1 cellular context compared by ENCODE assay signal in the genomic region with DNA sequence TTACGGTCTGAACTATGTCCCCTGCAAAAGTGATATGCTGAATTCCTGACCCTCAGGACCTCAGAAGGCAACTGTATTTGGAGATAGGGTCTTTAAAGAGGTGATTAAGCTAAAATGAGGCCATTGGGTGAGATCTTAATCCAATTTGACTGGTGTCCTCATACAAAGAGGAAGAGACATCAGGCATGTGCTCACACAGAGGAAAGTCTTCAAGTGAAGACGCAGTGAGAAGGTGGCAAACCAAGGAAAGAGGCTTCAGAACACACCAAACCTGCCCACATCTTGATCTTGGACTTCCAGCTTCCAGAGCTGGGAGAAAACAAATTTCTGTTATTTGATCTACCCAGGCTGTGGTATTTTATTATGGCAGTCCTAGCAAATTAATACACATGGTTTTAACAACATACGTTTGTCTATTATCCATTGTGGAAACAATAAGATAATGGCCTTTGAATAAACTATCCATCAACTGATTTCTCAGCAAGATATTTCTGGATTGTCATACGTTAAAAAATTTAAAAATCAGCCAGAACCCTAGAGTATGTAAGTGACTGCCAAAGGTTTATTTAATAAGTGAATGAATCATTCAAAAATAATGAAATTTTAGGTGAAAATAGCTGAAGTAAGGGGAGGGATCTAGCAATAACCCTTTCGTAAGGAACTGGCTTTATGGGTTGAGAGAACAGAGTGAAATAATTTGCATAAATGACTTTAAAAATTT.
TF ChIP-seq lines count a peak whose summit lies in the region.

No MANE protein-coding gene starts in this region.

TF ChIP-seq in K562, 482 proteins besides CTCF, POLR2A, EP300 and RAD21 (continued from another document):
- TF ChIP-seq, protein P1, sequence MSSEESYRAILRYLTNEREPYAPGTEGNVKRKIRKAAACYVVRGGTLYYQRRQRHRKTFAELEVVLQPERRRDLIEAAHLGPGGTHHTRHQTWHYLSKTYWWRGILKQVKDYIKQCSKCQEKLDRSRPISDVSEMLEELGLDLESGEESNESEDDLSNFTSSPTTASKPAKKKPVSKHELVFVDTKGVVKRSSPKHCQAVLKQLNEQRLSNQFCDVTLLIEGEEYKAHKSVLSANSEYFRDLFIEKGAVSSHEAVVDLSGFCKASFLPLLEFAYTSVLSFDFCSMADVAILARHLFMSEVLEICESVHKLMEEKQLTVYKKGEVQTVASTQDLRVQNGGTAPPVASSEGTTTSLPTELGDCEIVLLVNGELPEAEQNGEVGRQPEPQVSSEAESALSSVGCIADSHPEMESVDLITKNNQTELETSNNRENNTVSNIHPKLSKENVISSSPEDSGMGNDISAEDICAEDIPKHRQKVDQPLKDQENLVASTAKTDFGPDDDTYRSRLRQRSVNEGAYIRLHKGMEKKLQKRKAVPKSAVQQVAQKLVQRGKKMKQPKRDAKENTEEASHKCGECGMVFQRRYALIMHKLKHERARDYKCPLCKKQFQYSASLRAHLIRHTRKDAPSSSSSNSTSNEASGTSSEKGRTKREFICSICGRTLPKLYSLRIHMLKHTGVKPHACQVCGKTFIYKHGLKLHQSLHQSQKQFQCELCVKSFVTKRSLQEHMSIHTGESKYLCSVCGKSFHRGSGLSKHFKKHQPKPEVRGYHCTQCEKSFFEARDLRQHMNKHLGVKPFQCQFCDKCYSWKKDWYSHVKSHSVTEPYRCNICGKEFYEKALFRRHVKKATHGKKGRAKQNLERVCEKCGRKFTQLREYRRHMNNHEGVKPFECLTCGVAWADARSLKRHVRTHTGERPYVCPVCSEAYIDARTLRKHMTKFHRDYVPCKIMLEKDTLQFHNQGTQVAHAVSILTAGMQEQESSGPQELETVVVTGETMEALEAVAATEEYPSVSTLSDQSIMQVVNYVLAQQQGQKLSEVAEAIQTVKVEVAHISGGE (CRISPR knock-in tag; IDR thresholded peaks at IDR 0.05) = 0 out of 6 replicates have a peak, but pooled peaks of 1 of the 3 experiments have one; percentile 36
- TF ChIP-seq DIDO1 (tag; IDR thresholded peaks at IDR 0.05; ENCODE audit: low read depth) (no peak), NR2C2 (CRISPR knock-in tag; IDR thresholded peaks at IDR 0.05) (no peak), NR2C2 (tag; IDR thresholded peaks at IDR 0.05) (0 out of 2 replicates have a peak, but pooled peaks have one; percentile 13), MEF2D (tag; conservative IDR thresholded peaks at IDR 0.05; ENCODE audit: low read depth) (0 out of 2 replicates have a peak, but pooled peaks have one; percentile 28), SRSF7 (optimal IDR thresholded peaks at IDR 0.05; ENCODE audit: low read depth, low read length) (no peak), PHF20 (IDR thresholded peaks at IDR 0.05; ENCODE audit: partially characterized antibody) (no peak), MIER1 (IDR thresholded peaks at IDR 0.05; ENCODE audit: low read depth) (no peak), ZFP36 (IDR thresholded peaks at IDR 0.05; ENCODE audit: low read depth, low read length, partially characterized antibody) (no peak), NCOR1 (IDR thresholded peaks at IDR 0.05) (peak; percentile 25; the same call in 1 of the 2 replicates)
